ENCODE assay signal across 8 cellular contexts in genomic region chr3:125121246-125122010, GRCh38.
DNase-seq lines count a peak whose midpoint lies in the region; ATAC-seq and TF ChIP-seq lines count a peak whose summit lies in the region.

No MANE protein-coding gene starts in this region.

- peak overlapping the region in 1 of 2 donors; percentile 52 for H3K4me3 ChIP-seq in neuronal stem cell (ENCODE audit: low read length in 2 of 2)
- H3K4me3 ChIP-seq in Peyer's patch: no peak overlapping the region

- ATAC-seq in GM18861 (IDR thresholded peaks at IDR 0.05; ENCODE audit: unreplicated experiment) (peak; percentile 32), HG03159 (IDR thresholded peaks at IDR 0.05; ENCODE audit: unreplicated experiment) (peak; percentile 40), GM19455 (IDR thresholded peaks at IDR 0.05; ENCODE audit: unreplicated experiment) (no peak), HG02623 (IDR thresholded peaks at IDR 0.05; ENCODE audit: unreplicated experiment) (no peak)

- H2BK15ac ChIP-seq in neuronal stem cell (ENCODE audit: low read length): no peak overlapping the region

- WGBS in neuronal stem cell (ENCODE audit: extremely low coverage in 2 of 2, insufficient read length in 2 of 2, insufficient replicate concordance in 1 of 2), 2 donors: no CpG with 5 or more reads among the region's 8 CpGs

- H3K4me2 ChIP-seq in neuronal stem cell (ENCODE audit: insufficient read depth, low read length, poor library complexity, severe bottlenecking): no peak overlapping the region

- no peak overlapping the region for H3K9ac ChIP-seq in neuronal stem cell (ENCODE audit: low read depth, low read length, poor library complexity)

- no peaks in the 10 kb centered on the region for H3K79me1 ChIP-seq in neuronal stem cell (ENCODE audit: low read depth, low read length)

- no peak overlapping the region for H2BK5ac ChIP-seq in neuronal stem cell (ENCODE audit: low read length)

- H3K27ac ChIP-seq in neuronal stem cell (replicated peaks; ENCODE audit: low read length): no peak overlapping the region
- H3K27ac ChIP-seq in Peyer's patch: peak overlapping the region in 1 of 4 donors; percentile 39

- H3K4me1 ChIP-seq in neuronal stem cell (ENCODE audit: control insufficient read depth in 2 of 2, insufficient read depth in 1 of 2, low read depth in 1 of 2, low read length in 2 of 2): peaks cover 22 to 43% of the 10 kb centered on the region in 2 donors
- H3K4me1 ChIP-seq in Peyer's patch: peaks cover 0 to 15% (median 4%) of the 10 kb centered on the region in 4 donors

- DNase-seq in amniotic epithelial cell (ENCODE audit: low read depth): peak; percentile 61
- no peak for DNase-seq in neuronal stem cell (ENCODE audit: low spot score)
- no peak for DNase-seq in Peyer's patch
- no peak for DNase-seq in SW480 (ENCODE audit: low spot score)

- H3K4ac ChIP-seq in neuronal stem cell (ENCODE audit: low read length): no peak overlapping the region

- H3K36me3 ChIP-seq in neuronal stem cell (replicated peaks in 1 of 2; ENCODE audit: control insufficient read depth in 2 of 2, insufficient read depth in 2 of 2, low read length in 2 of 2) (no peaks in the 10 kb centered on the region), Peyer's patch (no peaks in the 10 kb centered on the region)

- peak overlapping the region; percentile 81 for H2AFZ ChIP-seq in neuronal stem cell (ENCODE audit: low read length)

- no peak overlapping the region for H2BK120ac ChIP-seq in neuronal stem cell (ENCODE audit: low read depth, low read length)

- H4K8ac ChIP-seq in neuronal stem cell (ENCODE audit: low read depth, low read length): no peak overlapping the region

- TF ChIP-seq POLR2A in Peyer's patch (IDR thresholded peaks at IDR 0.05): no peak

- H4K91ac ChIP-seq in neuronal stem cell (ENCODE audit: low read depth, low read length, poor library complexity): no peak overlapping the region

- no peak overlapping the region for H2BK12ac ChIP-seq in neuronal stem cell (ENCODE audit: low read length)

- no peak for TF ChIP-seq CTCF in Peyer's patch (IDR thresholded peaks at IDR 0.05)

- H2AK5ac ChIP-seq in neuronal stem cell (ENCODE audit: low read depth, low read length): no peak overlapping the region

- no peaks in the 10 kb centered on the region for H3K9me3 ChIP-seq in neuronal stem cell (replicated peaks in 1 of 2; ENCODE audit: control insufficient read depth in 2 of 2, insufficient read depth in 1 of 2, low read depth in 1 of 2, low read length in 2 of 2)
- H3K9me3 ChIP-seq in Peyer's patch: no peaks in the 10 kb centered on the region

- H3K18ac ChIP-seq in neuronal stem cell (ENCODE audit: low read length): no peak overlapping the region

- no peaks in the 10 kb centered on the region for H3K27me3 ChIP-seq in neuronal stem cell (ENCODE audit: control insufficient read depth in 3 of 3, insufficient read depth in 3 of 3, low read depth in 1 of 3, low read length in 3 of 3)
- no peaks in the 10 kb centered on the region for H3K27me3 ChIP-seq in Peyer's patch

- H3K14ac ChIP-seq in neuronal stem cell (ENCODE audit: low read length): no peak overlapping the region

- H3K23ac ChIP-seq in neuronal stem cell (ENCODE audit: low read depth, low read length, poor library complexity): no peak overlapping the region

Comparison
In these comparisons a context has a peak if more than half of its experiments do, and no peak if none do; other contexts are left out.
1. ATAC-seq: peak in GM18861 (single experiment) and HG03159 (single experiment); none in GM19455 (single experiment) and HG02623 (single experiment).